In genomic region chr17:5699789-5700188, GRCh38 we compare ENCODE assay signal across 1 cellular context.
TF ChIP-seq lines count a peak whose summit lies in the region.

No MANE protein-coding gene starts in this region.

TF ChIP-seq in GM23338, 12 proteins besides CTCF, POLR2A, EP300 and RAD21 (continued from another document):
- TF ChIP-seq ZNF462 (CRISPR knock-in tag; IDR thresholded peaks at IDR 0.05) = no peak
- TF ChIP-seq REST (IDR thresholded peaks at IDR 0.05; ENCODE audit: unreplicated experiment) = no peak
- no peak for TF ChIP-seq POLR2AphosphoS5 (IDR thresholded peaks at IDR 0.05; ENCODE audit: low read depth)
- no peak for TF ChIP-seq EZH2 (IDR thresholded peaks at IDR 0.05; ENCODE audit: low read depth, unreplicated experiment)
- TF ChIP-seq JUNB (IDR thresholded peaks at IDR 0.05; ENCODE audit: unreplicated experiment) = no peak
- no peak for TF ChIP-seq NANOG (IDR thresholded peaks at IDR 0.05; ENCODE audit: borderline replicate concordance)
- TF ChIP-seq STAT1 (IDR thresholded peaks at IDR 0.05; ENCODE audit: unreplicated experiment) = no peak
TF ChIP-seq in GM23338: peak in this region for 0.
